In the genomic region with DNA sequence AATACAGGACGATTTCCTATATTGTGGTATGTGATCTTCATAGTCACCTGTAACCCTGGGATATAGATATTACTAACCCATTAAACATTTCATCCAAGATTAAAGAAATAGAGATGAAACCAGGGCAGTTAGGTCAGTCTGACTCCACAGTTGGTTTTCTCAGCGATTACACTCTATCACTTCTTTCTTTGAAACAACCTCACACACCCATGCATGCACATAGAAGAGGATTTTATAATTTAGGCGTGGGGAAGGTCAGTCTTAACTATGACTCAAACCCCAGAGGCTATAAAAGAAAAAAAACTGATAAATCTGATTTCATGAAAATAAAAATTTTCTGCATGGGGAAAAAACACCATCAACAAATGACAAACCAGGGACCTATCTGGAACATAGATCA, we compare ENCODE assay signal across 16 cellular contexts. TPM values are rescaled to one million over a fixed set of nuclear protein-coding genes. Genes with fewer than 3 reads are reported as not detected.
DNase-seq lines count a peak whose midpoint lies in the region; ATAC-seq and TF ChIP-seq lines count a peak whose summit lies in the region.
"Had no signal": no experiment of that assay in that cellular context is flagged by ENCODE, and none has a peak within 500 bp of the region (broad histone marks: within the 10 kb centered on the region; RNA-seq: fewer than 3 reads in every experiment).

No MANE protein-coding gene starts in this region.

- TF ChIP-seq POLR2A in breast epithelium (IDR thresholded peaks at IDR 0.05) (no peak), tibial nerve (IDR thresholded peaks at IDR 0.05) (no peak)

- no peak for TF ChIP-seq EP300 in tibial nerve (IDR thresholded peaks at IDR 0.05)

- no peaks in the 10 kb centered on the region for H3K27me3 Mint-ChIP-seq in MCF 10A (ENCODE audit: insufficient read depth, unreplicated experiment)
- H3K27me3 Mint-ChIP-seq: CD8-positive, alpha-beta memory T cell had no signal

- H3K4me1 Mint-ChIP-seq in MCF 10A (ENCODE audit: insufficient read depth, unreplicated experiment) = peaks cover 6% of the 10 kb centered on the region

- H3K36me3 ChIP-seq in breast epithelium (no peaks in the 10 kb centered on the region), psoas muscle (ENCODE audit: insufficient read depth in 1 of 2, low read depth in 1 of 2) (no peaks in the 10 kb centered on the region), tibial nerve (no peaks in the 10 kb centered on the region)

- no peaks in the 10 kb centered on the region for H3K9me3 Mint-ChIP-seq in MCF 10A (ENCODE audit: unreplicated experiment)
- H3K9me3 Mint-ChIP-seq: CD14-positive monocyte; CD8-positive, alpha-beta memory T cell had no signal

- WGBS in psoas muscle, 3 donors = 65 to 79% (median 72%) methylated on average over 3 of the region's 3 CpGs
- 24 to 45% methylated on average over 3 of the region's 3 CpGs for WGBS in tibial nerve, 2 donors

- H3K36me3 Mint-ChIP-seq in MCF 10A (ENCODE audit: insufficient read depth, unreplicated experiment) = no peaks in the 10 kb centered on the region
- H3K36me3 Mint-ChIP-seq: CD14-positive monocyte had no signal

- H3K27ac Mint-ChIP-seq in MCF 10A (ENCODE audit: low read depth, unreplicated experiment) = no peak overlapping the region
- H3K27ac Mint-ChIP-seq: CD14-positive monocyte had no signal

- intact Hi-C loops in breast epithelium (cut with DNase I; ENCODE audit: low total_unique reads) = no loop called here
- intact Hi-C loops in MCF 10A (cut with micrococcal nuclease) = no loop called here
- intact Hi-C loops in psoas muscle (cut with DNase I) = loop anchor here (5.0 to 10.0 kb wide), 2 partner anchors 108 to 131 kb away; no protein-coding TSS in a partner anchor

- no peak for TF ChIP-seq CTCF in breast epithelium (IDR thresholded peaks at IDR 0.05)
- no peak for TF ChIP-seq CTCF in MCF 10A (IDR thresholded peaks at IDR 0.05; ENCODE audit: unreplicated experiment)
- TF ChIP-seq CTCF in psoas muscle (IDR thresholded peaks at IDR 0.05) = no peak
- no peak for TF ChIP-seq CTCF in tibial nerve (IDR thresholded peaks at IDR 0.05)

- H3K9me3 ChIP-seq in breast epithelium (no peaks in the 10 kb centered on the region), psoas muscle (no peaks in the 10 kb centered on the region), tibial nerve (no peaks in the 10 kb centered on the region)

- H3K4me1 ChIP-seq in breast epithelium (peaks cover 5 to 6% of the 10 kb centered on the region in 2 donors), psoas muscle (peaks cover 33% of the 10 kb centered on the region), tibial nerve (peaks cover 0 to 83% (median 45%) of the 10 kb centered on the region in 4 donors)

- no peak for ATAC-seq in psoas muscle

- H3K27ac ChIP-seq in breast epithelium (peak overlapping the region; percentile 90 to 92), psoas muscle (peak overlapping the region; percentile 79), tibial nerve (peak overlapping the region; percentile 66 to 97 (median 83))
- H3K27ac ChIP-seq: 22Rv1, GM23248 had no signal

- CTCF ChIA-PET in MCF 10A (lab: Yijun Ruan, JAX) = no interaction called here

- no peaks in the 10 kb centered on the region for H3K27me3 ChIP-seq in breast epithelium
- H3K27me3 ChIP-seq in psoas muscle (ENCODE audit: insufficient read depth in 3 of 3, low read length in 2 of 3) = no peaks in the 10 kb centered on the region
- H3K27me3 ChIP-seq in tibial nerve = no peaks in the 10 kb centered on the region

- H3K4me3 ChIP-seq in breast epithelium (no peak overlapping the region), psoas muscle (no peak overlapping the region), tibial nerve (no peak overlapping the region)
- H3K4me3 ChIP-seq: GM23248 had no signal

- POLR2A ChIA-PET in MCF 10A (lab: Yijun Ruan, JAX) = interaction anchor here (0.7 to 1.8 kb wide), 3 partner anchors 11 to 49 kb away, joined by 3 to 5 read pairs (median 4); no protein-coding TSS in a partner anchor

- DNase-seq in DMS53 (lab: John Stamatoyannopoulos, UW) (peak; percentile 54), DMS53 treated with DMSO at 0.1 percent for 48 hours (lab: John Stamatoyannopoulos, UW; ENCODE audit: unreplicated experiment) (no peak), breast epithelium (ENCODE audit: low spot score in 2 of 2) (no peak), MCF 10A (ENCODE audit: unreplicated experiment) (no peak), psoas muscle (no peak), tibial nerve (ENCODE audit: low spot score in 2 of 2) (no peak), HuH-7 (ENCODE audit: low spot score) (no peak), D341Med (ENCODE audit: low spot score) (no peak)
- DNase-seq: CD8-positive, alpha-beta memory T cell; DMS 273 treated with DMSO at 0.1 percent for 48 hours; GF-D8; GM23248; H7; IMR-90 had no signal

- no TSS peak for BruUV-seq in MCF 10A (replicated peaks; lab: Mats Ljungman, UMichigan)

- no peak overlapping the region for H3K4me3 Mint-ChIP-seq in MCF 10A (ENCODE audit: unreplicated experiment)
- H3K4me3 Mint-ChIP-seq: CD14-positive monocyte had no signal

RNA-seq across cellular contexts. Expression of a gene that starts 54.2 kb away (rescaled TPM):
- 10 to 100 TPM; 41.3 to 82.5 (median 43.6) TPM for total RNA-seq in breast epithelium
- 3.0 and 5.7 TPM in 2 replicates for total RNA-seq in MCF 10A (2022)
- 10 to 100 TPM in 2 of 4 donors, 1 to 10 TPM in 2; 8.9 to 27.0 (median 14.5) TPM for total RNA-seq in psoas muscle
- polyA plus RNA-seq in psoas muscle = 1 to 10 TPM; 1.1 to 8.3 (median 4.1) TPM
- total RNA-seq in tibial nerve = 10 to 100 TPM; 54.7 to 79.1 (median 67.0) TPM

Comparison
In these comparisons a context has a peak if more than half of its experiments do, and no peak if none do; other contexts are left out.
1. intact Hi-C loops: an anchor here in psoas muscle (5.0 to 10.0 kb wide); none called in breast epithelium and MCF 10A.